Comparison of ENCODE assay signal across 1 cellular context in genomic region chr13:48235100-48235813, GRCh38.
TF ChIP-seq lines count a peak whose summit lies in the region.

No MANE protein-coding gene starts in this region.

TF ChIP-seq in K562, 482 proteins besides CTCF, POLR2A, EP300 and RAD21 (continued from another document):
- TF ChIP-seq, protein P1, sequence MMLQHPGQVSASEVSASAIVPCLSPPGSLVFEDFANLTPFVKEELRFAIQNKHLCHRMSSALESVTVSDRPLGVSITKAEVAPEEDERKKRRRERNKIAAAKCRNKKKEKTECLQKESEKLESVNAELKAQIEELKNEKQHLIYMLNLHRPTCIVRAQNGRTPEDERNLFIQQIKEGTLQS (IDR thresholded peaks at IDR 0.05), result peak; percentile 66
- TF ChIP-seq, protein P1 (CRISPR knock-in tag; conservative IDR thresholded peaks at IDR 0.05), result no peak
- no peak for TF ChIP-seq ZNF140 (CRISPR knock-in tag; IDR thresholded peaks at IDR 0.05)
- no peak for TF ChIP-seq PHB (CRISPR knock-in tag; IDR thresholded peaks at IDR 0.05)
- no peak for TF ChIP-seq ZNF668 (CRISPR knock-in tag; IDR thresholded peaks at IDR 0.05)
- peak; percentile 30; the same call in 1 of the 2 replicates for TF ChIP-seq ATF7 (IDR thresholded peaks at IDR 0.05)
- peak; percentile 15; the same call in 1 of the 2 replicates for TF ChIP-seq DPF2 (IDR thresholded peaks at IDR 0.05)
- no peak for TF ChIP-seq RCOR1 (IDR thresholded peaks at IDR 0.05; ENCODE audit: borderline replicate concordance in 1 of 2, low read depth in 2 of 2, low read length in 2 of 2)
- no peak for TF ChIP-seq ZFP36 (IDR thresholded peaks at IDR 0.05; ENCODE audit: low read depth, low read length, partially characterized antibody)
- TF ChIP-seq TAF7 (tag; IDR thresholded peaks at IDR 0.05), result no peak
- no peak for TF ChIP-seq CHAMP1 (IDR thresholded peaks at IDR 0.05)
- TF ChIP-seq ZNF586 (CRISPR knock-in tag; conservative IDR thresholded peaks at IDR 0.05), result no peak
- peak; percentile 16; the same call in 1 of the 2 replicates for TF ChIP-seq HMBOX1 (IDR thresholded peaks at IDR 0.05)
